Comparison of ENCODE assay signal across 1 cellular context in genomic region chrX:121084247-121084646, GRCh38. TPM values are rescaled to one million over a fixed set of nuclear protein-coding genes. Genes with fewer than 3 reads are reported as not detected.
"Had no signal": no experiment of that assay in that cellular context is flagged by ENCODE, and none has a peak within 500 bp of the region (broad histone marks: within the 10 kb centered on the region; RNA-seq: fewer than 3 reads in every experiment).

No MANE protein-coding gene starts in this region.

RNA-seq across cellular contexts. Expression of gene GLUD2, which starts 36.8 kb away (rescaled TPM):
- total RNA-seq: PC-9 had no signal
